Comparison of ENCODE assay signal across 16 cellular contexts in the genomic region with DNA sequence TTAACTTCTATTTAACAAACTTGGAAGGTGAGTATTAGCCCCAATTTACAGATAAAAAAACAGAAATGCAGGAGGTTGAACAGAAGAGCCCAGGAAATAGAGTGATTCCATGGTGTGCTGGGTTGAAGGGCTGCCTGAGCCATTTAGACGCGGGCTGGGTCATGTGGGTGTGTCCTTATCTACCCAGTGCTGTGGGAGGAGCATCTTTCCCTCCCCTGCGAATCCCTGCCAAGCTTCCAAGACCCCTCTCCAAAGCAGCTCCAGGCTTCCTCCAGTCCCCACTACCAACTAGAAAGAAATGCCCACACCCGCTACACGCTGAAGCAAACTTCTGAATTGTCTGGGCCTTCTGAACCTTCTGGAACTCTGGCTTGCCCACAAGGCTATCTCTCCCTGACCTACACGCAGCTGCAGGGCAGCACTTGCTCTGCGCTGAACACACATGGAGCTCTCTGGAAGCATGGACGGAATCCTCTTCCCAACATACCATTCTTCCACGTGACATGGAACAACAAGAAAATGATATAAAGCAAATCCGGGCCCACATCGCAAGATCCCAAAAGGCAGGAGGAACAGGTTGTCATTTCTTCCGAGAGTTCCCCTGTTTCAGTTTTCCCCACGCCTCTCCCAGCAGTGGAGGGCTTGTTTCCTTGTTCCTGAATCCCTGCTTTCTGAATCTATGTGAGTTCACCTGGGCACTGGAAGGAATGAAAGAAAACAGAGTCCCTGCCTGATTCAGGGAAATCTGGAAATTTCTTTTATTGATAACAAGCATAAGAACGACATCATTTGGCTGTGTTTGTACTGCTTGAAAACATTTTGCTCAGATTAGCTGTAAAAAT.
DNase-seq lines count a peak whose midpoint lies in the region; ATAC-seq and TF ChIP-seq lines count a peak whose summit lies in the region.
"Had no signal": no experiment of that assay in that cellular context is flagged by ENCODE, and none has a peak within 500 bp of the region (broad histone marks: within the 10 kb centered on the region; RNA-seq: fewer than 3 reads in every experiment).

No MANE protein-coding gene starts in this region.

- H3K27me3 ChIP-seq in psoas muscle (ENCODE audit: insufficient read depth in 3 of 3, low read length in 2 of 3) = peaks cover 0 to 4% (median 0%) of the 10 kb centered on the region in 3 donors
- no peaks in the 10 kb centered on the region for H3K27me3 ChIP-seq in tibial nerve
- H3K27me3 ChIP-seq: BE2C, Peyer's patch had no signal

- no peak overlapping the region for H3K4me3 ChIP-seq in psoas muscle
- H3K4me3 ChIP-seq in tibial nerve = no peak overlapping the region
- H3K4me3 ChIP-seq: Peyer's patch had no signal

- no peaks in the 10 kb centered on the region for H3K36me3 Mint-ChIP-seq in activated T-helper 17 cell treated with anti-CD3 and anti-CD28 coated beads, Interleukin-2, amount 50 U/mL, for 72 hours (ENCODE audit: low read depth)

- H3K27ac ChIP-seq in psoas muscle = peak overlapping the region; percentile 61
- H3K27ac ChIP-seq in tibial nerve = peak overlapping the region in 2 of 4 donors; percentile 21 to 45

- H3K9me3 Mint-ChIP-seq in activated T-helper 17 cell treated with anti-CD3 and anti-CD28 coated beads, Interleukin-2, amount 50 U/mL, for 72 hours = no peaks in the 10 kb centered on the region
- H3K9me3 Mint-ChIP-seq: immature natural killer cell had no signal

- ATAC-seq in activated T-helper 17 cell treated with anti-CD3 and anti-CD28 coated beads, Interleukin-2, amount 50 U/mL, for 72 hours (replicated peaks) = peak; percentile 3
- no peak for ATAC-seq in psoas muscle
- ATAC-seq: activated CD8-positive, alpha-beta T cell treated with anti-CD3 and anti-CD28 coated beads, Interleukin-2, amount 10 ng/mL, durations not matched to agents 7 days and 5 days had no signal

- intact Hi-C loops in psoas muscle (cut with DNase I) = no loop called here

- no peak for TF ChIP-seq POLR2A in tibial nerve (IDR thresholded peaks at IDR 0.05)

- H3K27ac Mint-ChIP-seq in activated T-helper 17 cell treated with anti-CD3 and anti-CD28 coated beads, Interleukin-2, amount 50 U/mL, for 72 hours = peak overlapping the region; percentile 89

- H3K4me1 ChIP-seq in psoas muscle = no peaks in the 10 kb centered on the region
- H3K4me1 ChIP-seq in tibial nerve = peaks cover 0 to 32% (median 0%) of the 10 kb centered on the region in 4 donors
- H3K4me1 ChIP-seq: BE2C had no signal

- peak; percentile 10 for DNase-seq in ELF-1 (ENCODE audit: low read depth, low spot score)
- DNase-seq in islet precursor cell = peak; percentile 27
- no peak for DNase-seq in psoas muscle
- no peak for DNase-seq in SHP77 treated with DMSO at 0.1 percent for 48 hours (lab: John Stamatoyannopoulos, UW)
- no peak for DNase-seq in tibial nerve (ENCODE audit: low spot score in 2 of 2)
- DNase-seq in COLO829 (ENCODE audit: low spot score) = no peak
- no peak for DNase-seq in DMS153 treated with DMSO at 0.1 percent for 48 hours (lab: John Stamatoyannopoulos, UW; ENCODE audit: unreplicated experiment)
- DNase-seq: activated CD8-positive, alpha-beta T cell treated with anti-CD3 and anti-CD28 coated beads, Interleukin-2, amount 10 ng/mL, durations not matched to agents 7 days and 5 days; activated naive CD4-positive, alpha-beta T cell treated with anti-CD3 and anti-CD28 coated beads, Interleukin-2, amount 50 U/mL, for 16 hours; BE2C; immature natural killer cell; NCI-H1048; NCI-H510A; Peyer's patch; T-helper 9 cell had no signal

- H3K9me3 ChIP-seq in psoas muscle = no peaks in the 10 kb centered on the region
- no peaks in the 10 kb centered on the region for H3K9me3 ChIP-seq in tibial nerve
- H3K9me3 ChIP-seq: BE2C, Peyer's patch had no signal

- TF ChIP-seq EP300 in tibial nerve (IDR thresholded peaks at IDR 0.05) = no peak

- no peaks in the 10 kb centered on the region for H3K27me3 Mint-ChIP-seq in activated T-helper 17 cell treated with anti-CD3 and anti-CD28 coated beads, Interleukin-2, amount 50 U/mL, for 72 hours

- peaks cover 37% of the 10 kb centered on the region for H3K4me1 Mint-ChIP-seq in activated T-helper 17 cell treated with anti-CD3 and anti-CD28 coated beads, Interleukin-2, amount 50 U/mL, for 72 hours

- whole genome bisulfite sequencing in psoas muscle, 3 donors = 89 to 91% (median 89%) methylated on average over 14 of the region's 14 CpGs
- 88 to 90% methylated on average over 14 of the region's 14 CpGs for WGBS in tibial nerve, 2 donors

- H3K36me3 ChIP-seq in psoas muscle (ENCODE audit: insufficient read depth in 1 of 2, low read depth in 1 of 2) = no peaks in the 10 kb centered on the region
- no peaks in the 10 kb centered on the region for H3K36me3 ChIP-seq in tibial nerve
- H3K36me3 ChIP-seq: BE2C, Peyer's patch had no signal

- H3K4me3 Mint-ChIP-seq in activated T-helper 17 cell treated with anti-CD3 and anti-CD28 coated beads, Interleukin-2, amount 50 U/mL, for 72 hours = peak overlapping the region; percentile 77
- H3K4me3 Mint-ChIP-seq: activated CD8-positive, alpha-beta T cell treated with anti-CD3 and anti-CD28 coated beads, Interleukin-2, amount 10 ng/mL, durations not matched to agents 7 days and 5 days; immature natural killer cell had no signal

- TF ChIP-seq CTCF in psoas muscle (IDR thresholded peaks at IDR 0.05) = no peak
- TF ChIP-seq CTCF in tibial nerve (IDR thresholded peaks at IDR 0.05) = no peak

Comparison
In these comparisons a context has a peak if more than half of its experiments do, and no peak if none do; other contexts are left out.
1. DNase-seq: peak in ELF-1 (single experiment) and islet precursor cell (single experiment); none in psoas muscle (0 of 2), SHP77 treated with DMSO at 0.1 percent for 48 hours (single experiment), tibial nerve (0 of 2), COLO829 (single experiment) and DMS153 treated with DMSO at 0.1 percent for 48 hours (single experiment).